8 cellular contexts compared by ENCODE assay signal in the genomic region with DNA sequence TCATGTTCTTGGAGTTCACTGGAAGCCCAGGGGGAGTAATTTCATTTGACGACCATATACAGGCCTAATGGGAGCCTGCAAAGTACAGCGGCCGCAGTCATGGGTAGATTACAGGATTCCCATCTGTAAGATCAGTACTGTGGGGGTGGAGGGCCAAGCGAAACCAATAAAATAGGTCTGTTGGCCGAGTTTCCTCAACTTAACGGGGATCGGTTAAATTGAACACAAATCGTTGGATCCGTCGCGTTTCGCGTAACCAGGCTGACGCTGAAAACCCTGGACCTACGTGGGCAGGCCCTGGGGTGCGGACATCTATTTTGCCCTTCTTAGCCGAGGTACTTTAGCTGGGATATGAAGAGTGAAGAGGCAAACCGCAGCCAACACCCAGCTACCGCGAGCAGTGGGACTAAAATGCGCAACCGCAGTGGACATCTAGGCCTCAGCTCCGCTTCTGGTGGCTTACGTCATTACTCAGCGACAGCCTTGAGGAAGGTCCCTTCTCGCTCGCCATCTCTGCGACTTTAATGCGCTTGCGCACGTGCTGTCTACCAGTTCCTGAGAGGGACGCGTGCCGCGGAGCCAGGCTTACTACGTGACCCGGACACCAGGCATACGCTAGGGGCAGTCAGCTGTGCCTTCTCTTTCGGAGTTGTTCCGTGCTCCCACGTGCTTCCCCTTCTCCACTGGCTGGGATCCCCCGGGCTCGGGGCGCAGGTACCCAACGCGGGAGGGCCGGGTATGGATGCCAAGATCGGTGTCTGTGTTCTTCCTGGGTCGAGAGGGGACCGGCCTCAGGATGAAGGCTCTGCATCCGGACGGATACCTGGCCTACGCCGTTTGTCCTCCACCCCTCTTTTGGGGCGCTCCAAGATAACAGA. TPM values are rescaled to one million over a fixed set of nuclear protein-coding genes. Genes with fewer than 3 reads are reported as not detected.
DNase-seq lines count a peak whose midpoint lies in the region; ATAC-seq, FAIRE-seq and TF ChIP-seq lines count a peak whose summit lies in the region.

NAT10 (plus strand) TSS at position 551 of the 878 bp plus-strand sequence. CDS start 2,597 bp downstream, outside the sequence.

- no peaks in the 10 kb centered on the region for H3K27me3 Mint-ChIP-seq in activated T-cell treated with anti-CD3 and anti-CD28 coated beads, Interleukin-2, amount 50 U/mL, for 72 hours (ENCODE audit: low read depth)

- H3K27ac ChIP-seq in Karpas-422 (ENCODE audit: low read length) = peak within 1 kb of the TSS; percentile 91
- peak within 1 kb of the TSS; percentile 89 to 92 (median 90) for H3K27ac ChIP-seq in esophagus muscularis mucosa (replicated peaks in 1 of 4)

- H3K9me3 ChIP-seq in Karpas-422 (ENCODE audit: low read length) (no peaks in the 10 kb centered on the region), esophagus muscularis mucosa (no peaks in the 10 kb centered on the region)

- ATAC-seq in GM21825 (IDR thresholded peaks at IDR 0.05; ENCODE audit: unreplicated experiment) = peak; percentile 87
- ATAC-seq in activated T-cell treated with anti-CD3 and anti-CD28 coated beads, Interleukin-2, amount 50 U/mL, for 72 hours (replicated peaks in 1 of 2) = peak; percentile 94 to 95

- H3K36me3 ChIP-seq in Karpas-422 (ENCODE audit: insufficient read depth, low read length) = peaks cover 39% of the 10 kb centered on the region; the same call in 1 of the 2 replicates
- peaks cover 18 to 60% (median 37%) of the 10 kb centered on the region in 4 donors for H3K36me3 ChIP-seq in esophagus muscularis mucosa

- no peaks in the 10 kb centered on the region for H3K9me2 ChIP-seq in Karpas-422 (replicated peaks; ENCODE audit: insufficient read depth, low read length)

- 0% methylated on average over 10 of the region's 55 CpGs for WGBS in esophagus muscularis mucosa

- peak within 1 kb of the TSS; percentile 99 for H3K4me2 ChIP-seq in Karpas-422 (ENCODE audit: low read depth, low read length, poor library complexity, severe bottlenecking)

- peak within 1 kb of the TSS; percentile 44; the same call in 1 of the 2 replicates for H2AFZ ChIP-seq in Karpas-422 (ENCODE audit: low read length)

- peak; percentile 18 for TF ChIP-seq POLR2A in esophagus muscularis mucosa (IDR thresholded peaks at IDR 0.05; ENCODE audit: low read depth)

- H3K27ac Mint-ChIP-seq in activated T-cell treated with anti-CD3 and anti-CD28 coated beads, Interleukin-2, amount 50 U/mL, for 72 hours = peak within 1 kb of the TSS; percentile 96

- H3K27me3 ChIP-seq in Karpas-422 (ENCODE audit: low read length) (no peaks in the 10 kb centered on the region), esophagus muscularis mucosa (no peaks in the 10 kb centered on the region)

- peak; percentile 11 for TF ChIP-seq EP300 in esophagus muscularis mucosa (IDR thresholded peaks at IDR 0.05)

- intact Hi-C loops in esophagus muscularis mucosa (cut with DNase I) = loop anchor here (2.0 to 10.0 kb wide), 3 partner anchors 53 to 329 kb away; partner anchors contain the start of gene CAT

- H3K4me3 Mint-ChIP-seq in activated T-cell treated with anti-CD3 and anti-CD28 coated beads, Interleukin-2, amount 50 U/mL, for 72 hours = peak within 1 kb of the TSS; percentile 94 to 97

- no peaks in the 10 kb centered on the region for H4K20me1 ChIP-seq in Karpas-422 (ENCODE audit: insufficient read depth, low read depth, low read length)

- H3K4me1 ChIP-seq in Karpas-422 (ENCODE audit: low read length) = peaks cover 58% of the 10 kb centered on the region
- peaks cover 19 to 31% (median 26%) of the 10 kb centered on the region in 4 donors for H3K4me1 ChIP-seq in esophagus muscularis mucosa

- peak within 1 kb of the TSS; percentile 87 for H3K9ac ChIP-seq in Karpas-422 (ENCODE audit: low read length)

- peak; percentile 72 for FAIRE-seq in RCC 7860 (lab: Jason Lieb, UNC)

- peaks cover 49% of the 10 kb centered on the region for H3K79me2 ChIP-seq in Karpas-422 (ENCODE audit: low read length)

- H3K36me3 Mint-ChIP-seq in activated T-cell treated with anti-CD3 and anti-CD28 coated beads, Interleukin-2, amount 50 U/mL, for 72 hours (ENCODE audit: insufficient read depth in 2 of 2) = peaks cover 13 to 24% of the 10 kb centered on the region in 2 donors

- no peaks in the 10 kb centered on the region for H3K9me3 Mint-ChIP-seq in activated T-cell treated with anti-CD3 and anti-CD28 coated beads, Interleukin-2, amount 50 U/mL, for 72 hours

- H3K4me3 ChIP-seq in Karpas-422 (ENCODE audit: low read length) = peak within 1 kb of the TSS; percentile 89
- H3K4me3 ChIP-seq in esophagus muscularis mucosa = peak within 1 kb of the TSS; percentile 66 to 95 (median 74)

- DNase-seq in Daoy (ENCODE audit: low read depth) (peak; percentile 99), Karpas-422 (peak; percentile 99), RCC 7860 (ENCODE audit: low spot score) (peak; percentile 96), esophagus muscularis mucosa (ENCODE audit: extremely low spot score) (peak; percentile 99), myocyte (ENCODE audit: low read depth) (peak; percentile 99)
- DNase-seq in activated T-cell treated with anti-CD3 and anti-CD28 coated beads, Interleukin-2, amount 50 U/mL, for 72 hours = peak; percentile 95 to 98
- peak; percentile 90 to 97 for DNase-seq in stimulated activated CD8-positive, alpha-beta memory T cell treated with anti-CD3 and anti-CD28 coated beads, Interleukin-7, amount 100 ng/mL, for 48 hours (ENCODE audit: extremely low read depth in 1 of 2, low read depth in 1 of 2)

- TF ChIP-seq CTCF in esophagus muscularis mucosa (IDR thresholded peaks at IDR 0.05) = peak in 2 of 3 experiments; percentile 18 to 31

- peaks cover 53% of the 10 kb centered on the region for H3K4me1 Mint-ChIP-seq in activated T-cell treated with anti-CD3 and anti-CD28 coated beads, Interleukin-2, amount 50 U/mL, for 72 hours (ENCODE audit: low read depth)

RNA-seq across cellular contexts. Expression of gene NAT10, which starts in this region (rescaled TPM):
- total RNA-seq in Daoy (2014; rRNA removed; shearing (Covaris generic)) = 23.4 and 38.9 TPM in 2 replicates
- 45.0 and 61.0 TPM in 2 replicates for total RNA-seq in Karpas-422 (2014; rRNA removed; shearing (Covaris generic); ENCODE audit: low replicate concordance)
- total RNA-seq in activated T-cell treated with anti-CD3 and anti-CD28 coated beads, Interleukin-2, amount 50 U/mL, for 72 hours = 10 to 100 TPM; 64.4 to 77.0 TPM
- total RNA-seq in esophagus muscularis mucosa (10 to 100 TPM; 19.9 to 27.2 (median 20.6) TPM), myocyte (25.0 and 30.9 TPM in 2 replicates)
- polyA plus RNA-seq in myocyte (2012) = 25.0 TPM

Comparison
In these comparisons a context has a peak if more than half of its experiments do, and no peak if none do; other contexts are left out.
1. Peak in every context shown above with its lines: DNase-seq, ATAC-seq, H3K4me3 ChIP-seq and H3K27ac ChIP-seq.